ENCODE assay signal across 15 cellular contexts in the genomic region with DNA sequence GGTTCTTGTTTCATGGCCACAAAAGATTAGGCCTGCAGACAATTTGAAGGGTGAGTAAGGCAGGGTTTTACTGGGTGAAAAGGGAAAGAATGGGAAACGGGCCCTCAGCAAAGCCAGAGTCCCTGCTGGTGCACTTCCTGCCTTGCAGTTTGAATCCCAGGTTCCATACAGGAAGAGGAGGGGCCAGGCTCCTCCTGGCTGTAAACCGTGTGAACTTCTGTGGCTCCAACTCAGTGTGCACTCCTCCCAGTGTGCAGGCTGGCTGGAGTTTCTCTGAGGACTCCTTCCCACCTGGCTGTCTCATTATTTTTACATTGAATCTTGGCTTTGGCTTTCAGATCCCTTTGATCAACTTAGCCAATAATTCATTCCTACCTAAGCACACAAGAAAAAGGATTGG.
DNase-seq lines count a peak whose midpoint lies in the region; ATAC-seq, FAIRE-seq and TF ChIP-seq lines count a peak whose summit lies in the region.
"Had no signal": no experiment of that assay in that cellular context is flagged by ENCODE, and none has a peak within 500 bp of the region (broad histone marks: within the 10 kb centered on the region; RNA-seq: fewer than 3 reads in every experiment).

No MANE protein-coding gene starts in this region.

- 76% methylated on average over 2 of the region's 2 CpGs; no CpG with 5 or more reads in 1 of the 2 experiments for WGBS in H1 (ENCODE audit: extremely low coverage in 1 of 2, insufficient coverage in 1 of 2, insufficient read length in 1 of 2, insufficient replicate concordance in 2 of 2, low coverage in 1 of 2, low lambda C conversion rate in 2 of 2, missing lambda C conversion rate in 1 of 2), 2 experiments
- no CpG with 5 or more reads among the region's 2 CpGs for WGBS in trophoblast cell (ENCODE audit: extremely low coverage, insufficient coverage, insufficient read length)

- POLR2A ChIA-PET in H1 (lab: Charles Lee; ENCODE audit: partially characterized antibody): no interaction called here

- TF ChIP-seq RAD21 in H1 (IDR thresholded peaks at IDR 0.05 in 1 of 2, conservative IDR thresholded peaks at IDR 0.05 in 1 of 2; ENCODE audit: low read depth in 2 of 2, low read length in 2 of 2): no peak

- no peaks in the 10 kb centered on the region for H4K20me1 ChIP-seq in H1 (replicated peaks in 1 of 2; ENCODE audit: control insufficient read depth in 1 of 2, insufficient read depth in 2 of 2, low read length in 2 of 2)

- H2BK120ac ChIP-seq in H1 (replicated peaks; ENCODE audit: low read depth, low read length): no peak overlapping the region
- no peak overlapping the region for H2BK120ac ChIP-seq in trophoblast cell (ENCODE audit: insufficient read depth, low read length, poor library complexity)

- no peak overlapping the region for H3K4ac ChIP-seq in H1 (replicated peaks; ENCODE audit: insufficient read length, low read depth, low read length)
- no peak overlapping the region for H3K4ac ChIP-seq in trophoblast cell (ENCODE audit: low read depth, low read length)

- H3K79me1 ChIP-seq in H1 (ENCODE audit: low read depth, low read length) (no peaks in the 10 kb centered on the region), trophoblast cell (ENCODE audit: low read length) (no peaks in the 10 kb centered on the region)

- H3K36me3 ChIP-seq in H1 (ENCODE audit: control insufficient read depth in 2 of 4, insufficient read depth in 4 of 4, low read length in 3 of 4) (no peaks in the 10 kb centered on the region), trophoblast cell (ENCODE audit: control insufficient read depth in 1 of 2, insufficient read depth in 2 of 2, low read length in 2 of 2) (no peaks in the 10 kb centered on the region)

- no peak overlapping the region for H2BK15ac ChIP-seq in H1 (ENCODE audit: low read length)

- H3K9me3 ChIP-seq in H1 (ENCODE audit: insufficient read depth in 2 of 2, low read depth in 1 of 2, low read length in 1 of 2): peaks cover 3 to 4% of the 10 kb centered on the region in 2 experiments; a peak in 2 of 4 replicates
- H3K9me3 ChIP-seq in trophoblast cell (ENCODE audit: insufficient read depth, low read depth, low read length): peaks cover 4% of the 10 kb centered on the region

- no peak overlapping the region for H2BK20ac ChIP-seq in H1 (ENCODE audit: low read length)

- TF ChIP-seq EP300 in H1 (IDR thresholded peaks at IDR 0.05; ENCODE audit: borderline replicate concordance in 1 of 2, low read depth in 2 of 2, low read length in 2 of 2): no peak

- CTCF ChIA-PET in H1 (lab: Charles Lee; ENCODE audit: partially characterized antibody): interaction anchor here (0.9 kb wide), 1 partner anchor 130 kb away, joined by 4 read pairs; no protein-coding TSS in a partner anchor

- H3K23me2 ChIP-seq in H1 (ENCODE audit: low read depth, low read length): no peaks in the 10 kb centered on the region

- H4K5ac ChIP-seq in H1 (ENCODE audit: insufficient read length, low read depth, low read length): no peak overlapping the region

- H2AFZ ChIP-seq in H1 (ENCODE audit: low read length) (peak overlapping the region; percentile 82), trophoblast cell (ENCODE audit: insufficient read depth, low read length, poor library complexity) (no peak overlapping the region)

- H3K9ac ChIP-seq in H1 (replicated peaks in 1 of 4; ENCODE audit: extremely low read depth in 1 of 4, low read depth in 3 of 4, low read length in 3 of 4) (no peak overlapping the region), trophoblast cell (ENCODE audit: low read length) (no peak overlapping the region)

- no peak for TF ChIP-seq POLR2A in H1 (IDR thresholded peaks at IDR 0.05; ENCODE audit: control extremely low read depth in 1 of 2, low read depth in 2 of 2, low read length in 2 of 2)

- no peak overlapping the region for H4K8ac ChIP-seq in H1 (ENCODE audit: extremely low read depth, insufficient read depth, low read length)
- no peak overlapping the region for H4K8ac ChIP-seq in trophoblast cell (ENCODE audit: low read depth, low read length)

- H3K27ac ChIP-seq in 22Rv1 (0 out of 2 replicates have a peak overlapping the region, but pooled peaks have one; percentile 18), H1 (ENCODE audit: low read depth, low read length) (no peak overlapping the region), trophoblast cell (ENCODE audit: low read depth, low read length) (no peak overlapping the region)

- no peak for ATAC-seq in GM21528 (IDR thresholded peaks at IDR 0.05; ENCODE audit: low FRiP score, unreplicated experiment)

- H3K4me3 ChIP-seq in H1 (ENCODE audit: extremely low read depth in 1 of 4, insufficient read depth in 2 of 4, low read depth in 3 of 4, low read length in 4 of 4): no peak overlapping the region
- H3K4me3 ChIP-seq in trophoblast cell (ENCODE audit: low read depth, low read length): no peak overlapping the region

- H2BK5ac ChIP-seq in H1 (ENCODE audit: low read depth, low read length) (no peak overlapping the region), trophoblast cell (ENCODE audit: low read depth, low read length, poor library complexity) (no peak overlapping the region)

- peak; percentile 14 for DNase-seq in EL
- DNase-seq in M059J (ENCODE audit: low read depth): peak; percentile 27
- DNase-seq in H1 (ENCODE audit: low read depth in 1 of 2, low spot score in 2 of 2): no peak
- no peak for DNase-seq in activated T-cell treated with anti-CD3 and anti-CD28 coated beads for 4 hours
- DNase-seq in trophoblast cell: no peak
- DNase-seq: COR-L47, HCEC 1CT, KG1, NCI-H1092, NCI-H1694 treated with DMSO at 0.1 percent for 48 hours, NCI-H526 treated with DMSO at 0.1 percent for 48 hours, Right ventricle myocardium superior had no signal

- H3K14ac ChIP-seq in H1 (ENCODE audit: insufficient read length) (no peak overlapping the region), trophoblast cell (ENCODE audit: low read length) (no peak overlapping the region)

- no peaks in the 10 kb centered on the region for H3K79me2 ChIP-seq in H1 (ENCODE audit: control insufficient read depth in 1 of 2, insufficient read depth in 2 of 2, low read length in 2 of 2)
- no peaks in the 10 kb centered on the region for H3K79me2 ChIP-seq in trophoblast cell (ENCODE audit: control insufficient read depth, insufficient read depth, low read length, poor library complexity)

- H3K18ac ChIP-seq in H1 (ENCODE audit: extremely low read depth, low read length) (no peak overlapping the region), trophoblast cell (ENCODE audit: low read length) (no peak overlapping the region)

- no peak overlapping the region for H4K12ac ChIP-seq in trophoblast cell (ENCODE audit: low read depth, low read length)

- H3K56ac ChIP-seq in H1 (replicated peaks; ENCODE audit: insufficient read length, low read depth, low read length): no peak overlapping the region

- H3K27me3 ChIP-seq in H1 (replicated peaks in 1 of 4; ENCODE audit: control insufficient read depth in 3 of 4, extremely low read depth in 1 of 4, insufficient read depth in 3 of 4, low read length in 3 of 4): no peaks in the 10 kb centered on the region
- no peaks in the 10 kb centered on the region for H3K27me3 ChIP-seq in trophoblast cell (ENCODE audit: insufficient read depth, low read length)

- H4K91ac ChIP-seq in H1 (replicated peaks; ENCODE audit: insufficient read length, low read length): no peak overlapping the region
- H4K91ac ChIP-seq in trophoblast cell (ENCODE audit: low read depth, low read length): no peak overlapping the region

- H2BK12ac ChIP-seq in H1 (ENCODE audit: low read depth, low read length) (no peak overlapping the region), trophoblast cell (ENCODE audit: low read length) (no peak overlapping the region)

- no peak overlapping the region for H2AK5ac ChIP-seq in H1 (ENCODE audit: low read depth, low read length)
- H2AK5ac ChIP-seq in trophoblast cell (ENCODE audit: low read length): no peak overlapping the region

- FAIRE-seq in H1 (lab: Jason Lieb, UNC): no peak
- FAIRE-seq: RCC 7860 had no signal

- no peaks in the 10 kb centered on the region for H3K4me1 ChIP-seq in H1 (replicated peaks in 1 of 4; ENCODE audit: control insufficient read depth in 3 of 4, insufficient read depth in 4 of 4, low read length in 3 of 4)
- H3K4me1 ChIP-seq in trophoblast cell (ENCODE audit: control insufficient read depth in 1 of 2, insufficient read depth in 2 of 2, low read length in 2 of 2): no peaks in the 10 kb centered on the region

- H3K23ac ChIP-seq in H1 (ENCODE audit: insufficient read length) (no peak overlapping the region), trophoblast cell (ENCODE audit: low read length) (no peak overlapping the region)

- TF ChIP-seq CTCF in 22Rv1 (IDR thresholded peaks at IDR 0.05): no peak
- no peak for TF ChIP-seq CTCF in H1 (IDR thresholded peaks at IDR 0.05; ENCODE audit: control extremely low read depth in 1 of 3, insufficient read depth in 1 of 3, low read depth in 1 of 3, low read length in 3 of 3)

- H3K4me2 ChIP-seq in H1 (ENCODE audit: insufficient read depth in 1 of 2, low read depth in 2 of 2, low read length in 2 of 2) (no peak overlapping the region), trophoblast cell (ENCODE audit: low read length) (no peak overlapping the region)

TF ChIP-seq in H1, 55 proteins besides CTCF, POLR2A, EP300 and RAD21:
- TF ChIP-seq SIX5 (IDR thresholded peaks at IDR 0.05; ENCODE audit: low read depth, low read length): no peak

Comparison
In these comparisons a context has a peak if more than half of its experiments do, and no peak if none do; other contexts are left out.
1. DNase-seq: peak in EL (single experiment) and M059J (single experiment); none in H1 (0 of 2), activated T-cell treated with anti-CD3 and anti-CD28 coated beads for 4 hours (single experiment) and trophoblast cell (0 of 2).